1 cellular context compared by ENCODE assay signal in the genomic region with DNA sequence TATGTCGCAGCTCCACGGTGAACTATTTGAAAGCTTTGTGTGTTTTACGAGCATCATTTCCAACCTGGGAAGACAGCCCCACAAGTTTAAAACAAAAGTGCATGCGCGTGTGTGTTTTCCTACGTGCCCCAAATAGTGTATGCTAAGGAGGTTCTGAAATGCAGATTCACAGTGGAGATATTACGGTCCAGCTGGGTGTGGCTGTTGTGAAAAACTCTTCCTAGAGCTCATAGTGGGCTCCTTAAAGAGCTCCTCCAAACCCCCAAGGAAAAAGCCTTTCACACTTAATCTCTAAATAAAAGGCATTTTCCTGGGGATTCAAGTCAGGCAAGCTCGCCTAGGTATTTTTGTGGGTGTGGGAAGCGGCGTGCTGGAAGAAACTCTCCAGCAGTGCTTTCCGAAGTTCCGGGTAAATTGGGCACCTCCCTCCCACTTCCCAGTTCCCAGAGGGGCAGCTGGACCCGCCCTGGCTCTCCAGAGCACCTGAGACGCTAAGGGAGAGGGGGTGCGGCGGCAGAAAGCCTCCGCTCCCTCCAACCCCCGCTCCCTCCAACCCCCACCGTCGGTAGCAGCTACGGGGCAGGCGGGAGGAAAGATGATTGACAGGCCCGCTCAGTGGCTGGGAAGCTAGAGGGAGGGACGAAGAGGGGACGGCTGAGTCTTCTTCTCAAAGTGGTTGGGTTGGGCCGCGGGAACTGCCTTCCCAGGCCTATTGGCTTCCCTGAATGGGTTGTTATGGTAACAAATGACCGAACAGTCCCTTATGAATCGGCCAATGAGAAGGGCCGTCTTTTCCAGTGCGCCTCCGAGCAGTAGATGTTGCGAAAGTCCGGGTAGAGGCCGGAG.
TF ChIP-seq lines count a peak whose summit lies in the region.

No MANE protein-coding gene starts in this region.

TF ChIP-seq in GM12878, 131 proteins besides CTCF, POLR2A, EP300 and RAD21 (continued from another document and continues in another):
- TF ChIP-seq, protein P1, sequence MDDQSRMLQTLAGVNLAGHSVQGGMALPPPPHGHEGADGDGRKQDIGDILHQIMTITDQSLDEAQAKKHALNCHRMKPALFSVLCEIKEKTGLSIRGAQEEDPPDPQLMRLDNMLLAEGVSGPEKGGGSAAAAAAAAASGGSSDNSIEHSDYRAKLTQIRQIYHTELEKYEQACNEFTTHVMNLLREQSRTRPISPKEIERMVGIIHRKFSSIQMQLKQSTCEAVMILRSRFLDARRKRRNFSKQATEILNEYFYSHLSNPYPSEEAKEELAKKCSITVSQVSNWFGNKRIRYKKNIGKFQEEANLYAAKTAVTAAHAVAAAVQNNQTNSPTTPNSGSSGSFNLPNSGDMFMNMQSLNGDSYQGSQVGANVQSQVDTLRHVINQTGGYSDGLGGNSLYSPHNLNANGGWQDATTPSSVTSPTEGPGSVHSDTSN (IDR thresholded peaks at IDR 0.05; ENCODE audit: insufficient replicate concordance, low read depth, low read length), result peak; percentile 98
- TF ChIP-seq CBFB (IDR thresholded peaks at IDR 0.05; ENCODE audit: low read depth) (no peak), STAT1 (conservative IDR thresholded peaks at IDR 0.05) (no peak; the same call in 1 of the 2 replicates), SIN3A (IDR thresholded peaks at IDR 0.05; ENCODE audit: low read depth, low read length) (no peak; the same call in 1 of the 2 replicates), CREB1 (IDR thresholded peaks at IDR 0.05; ENCODE audit: low read depth) (peak; percentile 98), RFX5 (IDR thresholded peaks at IDR 0.05; ENCODE audit: low read depth, low read length) (peak; percentile 100), SP1 (IDR thresholded peaks at IDR 0.05; ENCODE audit: low read depth, low read length) (peak; percentile 68), BRCA1 (IDR thresholded peaks at IDR 0.05; ENCODE audit: low read depth, low read length) (no peak), NFXL1 (IDR thresholded peaks at IDR 0.05; ENCODE audit: borderline replicate concordance) (no peak), PRDM15 (CRISPR knock-in tag; IDR thresholded peaks at IDR 0.05) (no peak), MYC (IDR thresholded peaks at IDR 0.05; ENCODE audit: insufficient read depth, insufficient read length, insufficient replicate concordance, low read length, severe bottlenecking) (no peak), MTA2 (IDR thresholded peaks at IDR 0.05; ENCODE audit: low read depth) (no peak; the same call in 1 of the 2 replicates), KDM1A (IDR thresholded peaks at IDR 0.05; ENCODE audit: borderline replicate concordance) (no peak), YBX1 (IDR thresholded peaks at IDR 0.05) (no peak), ESRRA (IDR thresholded peaks at IDR 0.05; ENCODE audit: low read length) (no peak), KAT2A (conservative IDR thresholded peaks at IDR 0.05; ENCODE audit: control insufficient read depth, low read depth, low read length) (no peak), NR2C1 (IDR thresholded peaks at IDR 0.05) (no peak), IRF4 (IDR thresholded peaks at IDR 0.05; ENCODE audit: low read depth, low read length) (no peak), STAT3 (IDR thresholded peaks at IDR 0.05; ENCODE audit: low read depth, low read length) (no peak), CEBPZ (IDR thresholded peaks at IDR 0.05; ENCODE audit: low read depth, low read length) (peak; percentile 45; the same call in 1 of the 2 replicates), ZNF217 (IDR thresholded peaks at IDR 0.05) (no peak), WRNIP1 (IDR thresholded peaks at IDR 0.05; ENCODE audit: borderline replicate concordance, low read depth, low read length) (no peak), SUZ12 (IDR thresholded peaks at IDR 0.05; ENCODE audit: unreplicated experiment) (no peak), CBX5 (IDR thresholded peaks at IDR 0.05; ENCODE audit: low read depth) (0 out of 2 replicates have a peak, but pooled peaks have one; percentile 25), ETV6 (conservative IDR thresholded peaks at IDR 0.05 in 1 of 2, IDR thresholded peaks at IDR 0.05 in 1 of 2; ENCODE audit: borderline replicate concordance in 1 of 2, low read depth in 1 of 2) (peak in 1 of 2 experiments; percentile 31; a peak in 1 of 4 replicates), YY1 (IDR thresholded peaks at IDR 0.05; ENCODE audit: low read depth, low read length) (no peak), CREM (IDR thresholded peaks at IDR 0.05; ENCODE audit: low read depth) (peak; percentile 96), E2F8 (IDR thresholded peaks at IDR 0.05; ENCODE audit: low read depth, partially characterized antibody) (no peak), SRF (IDR thresholded peaks at IDR 0.05; ENCODE audit: low read depth in 2 of 2, low read length in 2 of 2) (no peak), EED (IDR thresholded peaks at IDR 0.05; ENCODE audit: low read depth) (peak; percentile 61), MYB (IDR thresholded peaks at IDR 0.05; ENCODE audit: borderline replicate concordance, low read depth, low read length) (no peak), BCL11A (IDR thresholded peaks at IDR 0.05; ENCODE audit: low read depth, low read length) (no peak), USF1 (IDR thresholded peaks at IDR 0.05; ENCODE audit: borderline replicate concordance, extremely low read length, insufficient read depth, low read depth, low read length) (no peak), ZNF24 (IDR thresholded peaks at IDR 0.05) (no peak), TCF7 (IDR thresholded peaks at IDR 0.05; ENCODE audit: borderline replicate concordance) (no peak), TCF3 (IDR thresholded peaks at IDR 0.05; ENCODE audit: borderline replicate concordance, insufficient read depth, low read depth, low read length) (no peak), ZZZ3 (IDR thresholded peaks at IDR 0.05; ENCODE audit: control insufficient read depth, insufficient read length, low read depth) (no peak), NFYA (IDR thresholded peaks at IDR 0.05; ENCODE audit: borderline replicate concordance, low read depth, low read length) (peak; percentile 46; the same call in 1 of the 2 replicates), IKZF2 (IDR thresholded peaks at IDR 0.05) (peak; percentile 83 to 93), SMC3 (IDR thresholded peaks at IDR 0.05; ENCODE audit: borderline replicate concordance, low read length) (no peak)
- TF ChIP-seq, protein P2, sequence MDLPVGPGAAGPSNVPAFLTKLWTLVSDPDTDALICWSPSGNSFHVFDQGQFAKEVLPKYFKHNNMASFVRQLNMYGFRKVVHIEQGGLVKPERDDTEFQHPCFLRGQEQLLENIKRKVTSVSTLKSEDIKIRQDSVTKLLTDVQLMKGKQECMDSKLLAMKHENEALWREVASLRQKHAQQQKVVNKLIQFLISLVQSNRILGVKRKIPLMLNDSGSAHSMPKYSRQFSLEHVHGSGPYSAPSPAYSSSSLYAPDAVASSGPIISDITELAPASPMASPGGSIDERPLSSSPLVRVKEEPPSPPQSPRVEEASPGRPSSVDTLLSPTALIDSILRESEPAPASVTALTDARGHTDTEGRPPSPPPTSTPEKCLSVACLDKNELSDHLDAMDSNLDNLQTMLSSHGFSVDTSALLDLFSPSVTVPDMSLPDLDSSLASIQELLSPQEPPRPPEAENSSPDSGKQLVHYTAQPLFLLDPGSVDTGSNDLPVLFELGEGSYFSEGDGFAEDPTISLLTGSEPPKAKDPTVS (IDR thresholded peaks at IDR 0.05; ENCODE audit: low read depth, low read length), result no peak
- TF ChIP-seq, protein P3, sequence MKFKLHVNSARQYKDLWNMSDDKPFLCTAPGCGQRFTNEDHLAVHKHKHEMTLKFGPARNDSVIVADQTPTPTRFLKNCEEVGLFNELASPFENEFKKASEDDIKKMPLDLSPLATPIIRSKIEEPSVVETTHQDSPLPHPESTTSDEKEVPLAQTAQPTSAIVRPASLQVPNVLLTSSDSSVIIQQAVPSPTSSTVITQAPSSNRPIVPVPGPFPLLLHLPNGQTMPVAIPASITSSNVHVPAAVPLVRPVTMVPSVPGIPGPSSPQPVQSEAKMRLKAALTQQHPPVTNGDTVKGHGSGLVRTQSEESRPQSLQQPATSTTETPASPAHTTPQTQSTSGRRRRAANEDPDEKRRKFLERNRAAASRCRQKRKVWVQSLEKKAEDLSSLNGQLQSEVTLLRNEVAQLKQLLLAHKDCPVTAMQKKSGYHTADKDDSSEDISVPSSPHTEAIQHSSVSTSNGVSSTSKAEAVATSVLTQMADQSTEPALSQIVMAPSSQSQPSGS (IDR thresholded peaks at IDR 0.05; ENCODE audit: low read length), result no peak
